ENCODE assay signal across 8 cellular contexts in genomic region chr17:59330314-59330942, GRCh38. TPM values are rescaled to one million over a fixed set of nuclear protein-coding genes. Genes with fewer than 3 reads are reported as not detected.
DNase-seq lines count a peak whose midpoint lies in the region; ATAC-seq and TF ChIP-seq lines count a peak whose summit lies in the region.

No MANE protein-coding gene starts in this region.

- H3K4me1 ChIP-seq in lower lobe of right lung, result peaks cover 55% of the 10 kb centered on the region
- peaks cover 10% of the 10 kb centered on the region for H3K4me1 ChIP-seq in thymus (ENCODE audit: control insufficient read depth, insufficient read depth, low read length)

- intact Hi-C loops in lower lobe of right lung (cut with DNase I), result no loop called here

- no peaks in the 10 kb centered on the region for H3K27me3 ChIP-seq in lower lobe of right lung (ENCODE audit: low read depth)
- no peaks in the 10 kb centered on the region for H3K27me3 ChIP-seq in thymus (ENCODE audit: control insufficient read depth, insufficient read depth)

- H3K9me3 ChIP-seq in lower lobe of right lung (no peaks in the 10 kb centered on the region), thymus (ENCODE audit: control insufficient read depth) (no peaks in the 10 kb centered on the region)

- ATAC-seq in lower lobe of right lung (peak; percentile 58 to 73), HG03378 (IDR thresholded peaks at IDR 0.05; ENCODE audit: unreplicated experiment) (no peak)

- H3K4me3 ChIP-seq in lower lobe of right lung, result peak overlapping the region; percentile 99
- H3K4me3 ChIP-seq in thymus (ENCODE audit: low read length), result no peak overlapping the region

- TF ChIP-seq RAD21 in Ishikawa (IDR thresholded peaks at IDR 0.05; ENCODE audit: low read depth), result no peak

- no peak for TF ChIP-seq CTCF in lower lobe of right lung (IDR thresholded peaks at IDR 0.05)

- WGBS in thymus, result 63% methylated on average over 14 of the region's 14 CpGs

- H3K27ac ChIP-seq in lower lobe of right lung (peak overlapping the region; percentile 97), thymus (ENCODE audit: low read depth) (peak overlapping the region; percentile 36)

- H3K36me3 ChIP-seq in lower lobe of right lung (no peaks in the 10 kb centered on the region), thymus (ENCODE audit: control insufficient read depth, insufficient read depth) (no peaks in the 10 kb centered on the region)

- TF ChIP-seq EP300 in Ishikawa (IDR thresholded peaks at IDR 0.05; ENCODE audit: borderline replicate concordance), result no peak

- peak; percentile 7 for DNase-seq in Ammon's horn (ENCODE audit: low spot score)
- peak; percentile 68 for DNase-seq in cerebellum (ENCODE audit: low spot score)
- DNase-seq in lower lobe of right lung, result peak; percentile 64
- no peak for DNase-seq in NK-92 (lab: John Stamatoyannopoulos, UW; ENCODE audit: unreplicated experiment)
- no peak for DNase-seq in SKM-1 (lab: John Stamatoyannopoulos, UW; ENCODE audit: unreplicated experiment)

TF ChIP-seq in Ishikawa, 13 proteins besides CTCF, POLR2A, EP300 and RAD21:
- TF ChIP-seq MAX (IDR thresholded peaks at IDR 0.05) (peak; percentile 63), TCF12 (IDR thresholded peaks at IDR 0.05; ENCODE audit: low read depth) (no peak)

RNA-seq across cellular contexts. Expression of gene YPEL2, which starts 1.0 kb away (rescaled TPM):
- total RNA-seq in cerebellum (12.2 TPM), lower lobe of right lung (22.9 TPM)
- polyA plus RNA-seq in thymus, result 10.6 TPM

Comparison
In these comparisons a context has a peak if more than half of its experiments do, and no peak if none do; other contexts are left out.
1. DNase-seq: peak in Ammon's horn (single experiment), cerebellum (single experiment) and lower lobe of right lung (single experiment); none in NK-92 (single experiment) and SKM-1 (single experiment).